ENCODE assay signal across 9 cellular contexts in genomic region chr22:36467946-36468345, GRCh38. TPM values are rescaled to one million over a fixed set of nuclear protein-coding genes. Genes with fewer than 3 reads are reported as not detected.
DNase-seq lines count a peak whose midpoint lies in the region; ATAC-seq and TF ChIP-seq lines count a peak whose summit lies in the region.
"Had no signal": no experiment of that assay in that cellular context is flagged by ENCODE, and none has a peak within 500 bp of the region (broad histone marks: within the 10 kb centered on the region; RNA-seq: fewer than 3 reads in every experiment).

No MANE protein-coding gene starts in this region.

- 65 to 77% (median 65%) methylated on average over 7 of the region's 7 CpGs for WGBS in psoas muscle, 3 donors

- intact Hi-C loops in psoas muscle (cut with DNase I), result no loop called here

- peaks cover 73% of the 10 kb centered on the region for H3K4me1 ChIP-seq in psoas muscle

- peak overlapping the region; percentile 97 for H3K27ac ChIP-seq in psoas muscle

- TF ChIP-seq CTCF in choroid plexus epithelial cell (conservative IDR thresholded peaks at IDR 0.05; ENCODE audit: low read depth, low read length), result no peak
- no peak for TF ChIP-seq CTCF in psoas muscle (IDR thresholded peaks at IDR 0.05)

- no peaks in the 10 kb centered on the region for H3K27me3 ChIP-seq in psoas muscle (ENCODE audit: insufficient read depth in 3 of 3, low read length in 2 of 3)

- ATAC-seq in psoas muscle (peak; percentile 23 to 64 (median 56)), GM19351 (IDR thresholded peaks at IDR 0.05; ENCODE audit: unreplicated experiment) (no peak), GM18498 (IDR thresholded peaks at IDR 0.05; ENCODE audit: unreplicated experiment) (no peak)
- ATAC-seq: GM23338 had no signal

- H3K4me3 ChIP-seq in choroid plexus epithelial cell (ENCODE audit: low read depth, low read length), result peak overlapping the region; percentile 6
- no peak overlapping the region for H3K4me3 ChIP-seq in psoas muscle
- H3K4me3 ChIP-seq: GM23338 had no signal

- DNase-seq in EH (ENCODE audit: low read depth) (peak; percentile 97), OCI-M2 (lab: John Stamatoyannopoulos, UW; ENCODE audit: unreplicated experiment) (peak; percentile 23), choroid plexus epithelial cell (ENCODE audit: low read depth) (peak; percentile 98), psoas muscle (peak; percentile 68 to 73), NCI-H2196 (lab: John Stamatoyannopoulos, UW; ENCODE audit: unreplicated experiment) (no peak)
- no peak for DNase-seq in central memory CD4-positive, alpha-beta T cell

- no peaks in the 10 kb centered on the region for H3K9me3 ChIP-seq in psoas muscle

- H3K36me3 ChIP-seq in psoas muscle (ENCODE audit: insufficient read depth in 1 of 2, low read depth in 1 of 2), result peaks cover 0 to 23% of the 10 kb centered on the region in 2 donors

RNA-seq across cellular contexts. Expression of gene TXN2, which starts 13.5 kb away (rescaled TPM):
- 100 to 1,000 TPM in 3 of 4 donors, 10 to 100 TPM in 1; 83.9 to 146 (median 112) TPM for total RNA-seq in psoas muscle
- polyA plus RNA-seq in psoas muscle, result 100 to 1,000 TPM; 109 to 155 (median 115) TPM

RNA-seq across cellular contexts. Expression of gene FOXRED2, which starts 38.9 kb away (rescaled TPM):
- 10 to 100 TPM in 1 of 4 donors, 1 to 10 TPM in 3; 6.4 to 10.2 (median 7.9) TPM for total RNA-seq in psoas muscle
- polyA plus RNA-seq in psoas muscle, result 1 to 10 TPM; 3.3 to 9.0 (median 5.0) TPM

Comparison
In these comparisons a context has a peak if more than half of its experiments do, and no peak if none do; other contexts are left out.
1. DNase-seq: peak in EH (single experiment), OCI-M2 (single experiment), choroid plexus epithelial cell (single experiment) and psoas muscle (2 of 2); none in central memory CD4-positive, alpha-beta T cell (single experiment) and NCI-H2196 (single experiment).
2. ATAC-seq: peak in psoas muscle (4 of 4); none in GM19351 (single experiment) and GM18498 (single experiment).